In the genomic region with DNA sequence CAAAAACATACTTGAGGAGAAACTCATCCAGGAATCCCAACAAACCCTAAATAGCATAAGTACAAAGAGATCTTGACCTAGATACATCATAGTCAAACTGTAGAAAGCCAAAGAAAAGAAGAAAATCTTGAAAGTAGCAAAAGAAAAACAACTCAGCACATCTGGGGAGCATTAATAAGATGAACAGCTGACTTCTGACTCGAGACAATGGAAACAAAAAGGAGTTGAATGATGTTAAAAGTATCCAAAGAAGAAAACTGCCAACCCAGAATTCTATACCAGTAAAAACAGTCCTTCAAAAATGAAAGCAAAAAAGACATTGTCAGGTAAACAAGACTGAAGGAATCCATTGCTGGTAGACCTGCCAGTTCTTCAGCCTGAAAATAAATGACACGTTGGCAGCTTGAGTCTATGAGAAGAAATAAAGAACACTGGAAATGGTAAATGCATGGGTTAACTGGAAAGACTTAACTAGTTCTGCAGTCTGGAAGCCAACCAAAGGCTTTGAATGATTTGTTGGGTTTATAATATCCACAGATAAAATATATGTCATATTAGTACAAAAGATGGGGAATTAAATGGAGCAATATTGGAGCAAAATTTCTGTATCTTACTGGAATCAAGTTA, we compare ENCODE assay signal across 19 cellular contexts. TPM values are rescaled to one million over a fixed set of nuclear protein-coding genes. Genes with fewer than 3 reads are reported as not detected.
A peak's percentile ranks its signal among the peaks of the same experiment; 100 is the strongest.
DNase-seq lines count a peak whose midpoint lies in the region; ATAC-seq and TF ChIP-seq lines count a peak whose summit lies in the region.
"Had no signal": no experiment of that assay in that cellular context is flagged by ENCODE, and none has a peak within 500 bp of the region (broad histone marks: within the 10 kb centered on the region; RNA-seq: fewer than 3 reads in every experiment).

No MANE protein-coding gene starts in this region.

- no peak overlapping the region for H2BK15ac ChIP-seq in mesendoderm (replicated peaks; ENCODE audit: low read depth)

- H3K9me3 Mint-ChIP-seq in activated CD8-positive, alpha-beta memory T cell treated with anti-CD3 and anti-CD28 coated beads, Interleukin-2, amount 10 ng/mL, durations not matched to agents 7 days and 5 days (ENCODE audit: low read depth): peaks cover 21% of the 10 kb centered on the region
- peaks cover 25% of the 10 kb centered on the region for H3K9me3 Mint-ChIP-seq in activated CD8-positive, alpha-beta T cell treated with anti-CD3 and anti-CD28 coated beads, Interleukin-2, amount 10 ng/mL, durations not matched to agents 7 days and 5 days (ENCODE audit: insufficient read depth)
- peaks cover 0 to 29% (median 17%) of the 10 kb centered on the region in 11 donors for H3K9me3 Mint-ChIP-seq in naive thymus-derived CD4-positive, alpha-beta T cell

- H4K8ac ChIP-seq in mesendoderm (ENCODE audit: low read depth, low read length): no peak overlapping the region

- H3K56ac ChIP-seq in mesendoderm (ENCODE audit: low read length): no peak overlapping the region

- peaks cover 0 to 21% (median 7%) of the 10 kb centered on the region in 3 experiments for H3K9me3 ChIP-seq in naive thymus-derived CD4-positive, alpha-beta T cell (ENCODE audit: control insufficient read depth in 2 of 3, low read length in 3 of 3)

- H3K27ac Mint-ChIP-seq in activated CD8-positive, alpha-beta memory T cell treated with anti-CD3 and anti-CD28 coated beads, Interleukin-2, amount 10 ng/mL, durations not matched to agents 7 days and 5 days: peak overlapping the region; percentile 36
- H3K27ac Mint-ChIP-seq in activated CD8-positive, alpha-beta T cell treated with anti-CD3 and anti-CD28 coated beads, Interleukin-2, amount 10 ng/mL, durations not matched to agents 7 days and 5 days: peak overlapping the region; percentile 54
- peak overlapping the region in 8 of 9 donors; percentile 3 to 84 (median 70) for H3K27ac Mint-ChIP-seq in naive thymus-derived CD4-positive, alpha-beta T cell
- H3K27ac Mint-ChIP-seq: nephron had no signal

- H4K5ac ChIP-seq in mesendoderm (ENCODE audit: low read length): no peak overlapping the region

- H3K4me3 ChIP-seq in naive thymus-derived CD4-positive, alpha-beta T cell (ENCODE audit: low read length): no peak overlapping the region
- H3K4me3 ChIP-seq in mesendoderm (ENCODE audit: low read length): no peak overlapping the region
- H3K4me3 ChIP-seq: left lung, right atrium auricular region, transverse colon had no signal

- peaks cover 41% of the 10 kb centered on the region for H3K79me1 ChIP-seq in mesendoderm (ENCODE audit: low read length)

- TF ChIP-seq EP300 in Ishikawa (IDR thresholded peaks at IDR 0.05; ENCODE audit: borderline replicate concordance): no peak

- H2BK5ac ChIP-seq in mesendoderm (ENCODE audit: low read length): no peak overlapping the region

- WGBS in mesendoderm (ENCODE audit: extremely low coverage, insufficient coverage, low lambda C conversion rate): no CpG with 5 or more reads among the region's 2 CpGs

- POLR2A ChIA-PET in activated CD8-positive, alpha-beta T cell treated with anti-CD3 and anti-CD28 coated beads, Interleukin-2, amount 10 ng/mL, durations not matched to agents 7 days and 5 days (lab: Charles Lee): interaction anchor here (1.2 to 1.5 kb wide), 2 partner anchors 9 to 11 kb away, joined by 4 to 5 read pairs; no protein-coding TSS in a partner anchor
- POLR2A ChIA-PET in naive thymus-derived CD4-positive, alpha-beta T cell (lab: Charles Lee): interaction anchor here (0.5 to 3.4 kb wide), 3 partner anchors 8 to 63 kb away, joined by 3 to 13 read pairs (median 3); a partner anchor contains a TSS

- H3K4me3 Mint-ChIP-seq in activated CD8-positive, alpha-beta memory T cell treated with anti-CD3 and anti-CD28 coated beads, Interleukin-2, amount 10 ng/mL, durations not matched to agents 7 days and 5 days: no peak overlapping the region
- no peak overlapping the region for H3K4me3 Mint-ChIP-seq in activated CD8-positive, alpha-beta T cell treated with anti-CD3 and anti-CD28 coated beads, Interleukin-2, amount 10 ng/mL, durations not matched to agents 7 days and 5 days
- H3K4me3 Mint-ChIP-seq in naive thymus-derived CD4-positive, alpha-beta T cell: peak overlapping the region in 3 of 10 donors; percentile 13 to 23 (median 18)
- H3K4me3 Mint-ChIP-seq: nephron had no signal

- no peak overlapping the region for H2AK5ac ChIP-seq in mesendoderm (ENCODE audit: low read length)

- no peak overlapping the region for H3K23ac ChIP-seq in mesendoderm (ENCODE audit: low read length)

- H3K18ac ChIP-seq in mesendoderm (ENCODE audit: low read length): no peak overlapping the region

- DNase-seq in activated CD8-positive, alpha-beta memory T cell treated with anti-CD3 and anti-CD28 coated beads, Interleukin-2, amount 10 ng/mL, durations not matched to agents 7 days and 5 days: no peak
- DNase-seq in activated CD8-positive, alpha-beta memory T cell treated with anti-CD3 and anti-CD28 coated beads, Interleukin-2, amount 50 U/mL, for 4 hours: no peak
- no peak for DNase-seq in activated CD8-positive, alpha-beta T cell treated with anti-CD3 and anti-CD28 coated beads, Interleukin-2, amount 10 ng/mL, durations not matched to agents 7 days and 5 days
- DNase-seq in naive thymus-derived CD4-positive, alpha-beta T cell: peak in 2 of 9 donors; percentile 38 to 43
- DNase-seq in mesendoderm (no peak), dermis blood vessel endothelial cell (no peak)
- DNase-seq: activated CD4-positive, CD25-positive, alpha-beta regulatory T cell treated with anti-CD3 and anti-CD28 coated beads, Interleukin-2, amount 50 U/mL, for 72 hours; activated gamma-delta T cell treated with Interleukin-2 at 50 U/mL for 16 hours; central memory CD4-positive, alpha-beta T cell; DND-41; hippocampal formation; left lung; stimulated activated CD4-positive, alpha-beta T cell treated with anti-CD3 and anti-CD28 coated beads, Interleukin-2, amount 100 ng/mL, for 48 hours; transverse colon had no signal

- ATAC-seq in activated CD8-positive, alpha-beta memory T cell treated with anti-CD3 and anti-CD28 coated beads, Interleukin-2, amount 10 ng/mL, durations not matched to agents 7 days and 5 days: no peak
- no peak for ATAC-seq in activated CD8-positive, alpha-beta T cell treated with anti-CD3 and anti-CD28 coated beads, Interleukin-2, amount 10 ng/mL, durations not matched to agents 7 days and 5 days
- ATAC-seq in naive thymus-derived CD4-positive, alpha-beta T cell: no peak
- no peak for ATAC-seq in HG03159 (IDR thresholded peaks at IDR 0.05; ENCODE audit: unreplicated experiment)
- ATAC-seq: left lung had no signal

- H3K4me2 ChIP-seq in mesendoderm (ENCODE audit: low read length): no peak overlapping the region

- H3K27me3 ChIP-seq in naive thymus-derived CD4-positive, alpha-beta T cell (ENCODE audit: control insufficient read depth in 2 of 2, insufficient read depth in 2 of 2, low read length in 2 of 2): no peaks in the 10 kb centered on the region
- no peaks in the 10 kb centered on the region for H3K27me3 ChIP-seq in mesendoderm (ENCODE audit: insufficient read depth, low read length, poor library complexity)
- H3K27me3 ChIP-seq: left lung, right atrium auricular region, transverse colon had no signal

- no peak overlapping the region for H2BK120ac ChIP-seq in mesendoderm (ENCODE audit: low read depth, low read length)

- no peaks in the 10 kb centered on the region for H3K27me3 Mint-ChIP-seq in activated CD8-positive, alpha-beta memory T cell treated with anti-CD3 and anti-CD28 coated beads, Interleukin-2, amount 10 ng/mL, durations not matched to agents 7 days and 5 days
- no peaks in the 10 kb centered on the region for H3K27me3 Mint-ChIP-seq in activated CD8-positive, alpha-beta T cell treated with anti-CD3 and anti-CD28 coated beads, Interleukin-2, amount 10 ng/mL, durations not matched to agents 7 days and 5 days (ENCODE audit: low read depth)
- H3K27me3 Mint-ChIP-seq in naive thymus-derived CD4-positive, alpha-beta T cell: no peaks in the 10 kb centered on the region

- H3K27ac ChIP-seq in naive thymus-derived CD4-positive, alpha-beta T cell (ENCODE audit: low read depth, low read length): no peak overlapping the region
- no peak overlapping the region for H3K27ac ChIP-seq in mesendoderm (ENCODE audit: low read depth, low read length)
- H3K27ac ChIP-seq: epithelial cell of prostate, left lung, right atrium auricular region, transverse colon had no signal

- H3K4me1 ChIP-seq in naive thymus-derived CD4-positive, alpha-beta T cell (ENCODE audit: control insufficient read depth in 2 of 2, insufficient read depth in 2 of 2, low read length in 2 of 2): peaks cover 11 to 29% of the 10 kb centered on the region in 2 donors
- H3K4me1 ChIP-seq in mesendoderm (ENCODE audit: control insufficient read depth, low read depth, low read length): peaks cover 9% of the 10 kb centered on the region

- no peak for TF ChIP-seq RAD21 in Ishikawa (IDR thresholded peaks at IDR 0.05; ENCODE audit: low read depth)

- H3K36me3 ChIP-seq in naive thymus-derived CD4-positive, alpha-beta T cell (ENCODE audit: control insufficient read depth in 2 of 3, insufficient read depth in 3 of 3, low read length in 3 of 3): peaks cover 0 to 44% (median 0%) of the 10 kb centered on the region in 3 experiments
- H3K36me3 ChIP-seq in mesendoderm (ENCODE audit: control insufficient read depth, insufficient read depth, low read length): peaks cover 13% of the 10 kb centered on the region

- no peak overlapping the region for H3K9ac ChIP-seq in mesendoderm (ENCODE audit: low read length)

- peaks cover 59% of the 10 kb centered on the region for H3K79me2 ChIP-seq in mesendoderm (ENCODE audit: control insufficient read depth, insufficient read depth, low read length)

- peaks cover 53% of the 10 kb centered on the region for H3K4me1 Mint-ChIP-seq in activated CD8-positive, alpha-beta memory T cell treated with anti-CD3 and anti-CD28 coated beads, Interleukin-2, amount 10 ng/mL, durations not matched to agents 7 days and 5 days
- peaks cover 58% of the 10 kb centered on the region for H3K4me1 Mint-ChIP-seq in activated CD8-positive, alpha-beta T cell treated with anti-CD3 and anti-CD28 coated beads, Interleukin-2, amount 10 ng/mL, durations not matched to agents 7 days and 5 days (ENCODE audit: low read depth)
- peaks cover 38 to 72% (median 63%) of the 10 kb centered on the region in 7 donors for H3K4me1 Mint-ChIP-seq in naive thymus-derived CD4-positive, alpha-beta T cell

- H3K36me3 Mint-ChIP-seq in activated CD8-positive, alpha-beta memory T cell treated with anti-CD3 and anti-CD28 coated beads, Interleukin-2, amount 10 ng/mL, durations not matched to agents 7 days and 5 days: peaks cover 75% of the 10 kb centered on the region
- H3K36me3 Mint-ChIP-seq in activated CD8-positive, alpha-beta T cell treated with anti-CD3 and anti-CD28 coated beads, Interleukin-2, amount 10 ng/mL, durations not matched to agents 7 days and 5 days (ENCODE audit: low read depth): peaks cover 78% of the 10 kb centered on the region
- peaks cover 27 to 70% (median 46%) of the 10 kb centered on the region in 5 donors for H3K36me3 Mint-ChIP-seq in naive thymus-derived CD4-positive, alpha-beta T cell

- no peak overlapping the region for H3K4ac ChIP-seq in mesendoderm (ENCODE audit: low read depth, low read length)

- CTCF ChIA-PET in activated CD8-positive, alpha-beta memory T cell treated with anti-CD3 and anti-CD28 coated beads, Interleukin-2, amount 10 ng/mL, durations not matched to agents 7 days and 5 days (lab: Charles Lee): interaction anchor here (3.5 kb wide), 1 partner anchor 21 kb away, joined by 19 read pairs; no protein-coding TSS in a partner anchor
- CTCF ChIA-PET in activated CD8-positive, alpha-beta T cell treated with anti-CD3 and anti-CD28 coated beads, Interleukin-2, amount 10 ng/mL, durations not matched to agents 7 days and 5 days (lab: Charles Lee): interaction anchor here (1.7 kb wide), 1 partner anchor 61 kb away, joined by 4 read pairs; no protein-coding TSS in a partner anchor
- CTCF ChIA-PET in naive thymus-derived CD4-positive, alpha-beta T cell (lab: Charles Lee): no interaction called here

- intact Hi-C loops in naive thymus-derived CD4-positive, alpha-beta T cell (cut with micrococcal nuclease): loop anchor here in 1 of 2 donors (1.0 kb wide), 1 partner anchor 8 kb away; no protein-coding TSS in a partner anchor

RNA-seq across cellular contexts. Expression of a gene that starts 46.8 kb away (rescaled TPM):
- total RNA-seq in activated CD8-positive, alpha-beta memory T cell treated with anti-CD3 and anti-CD28 coated beads, Interleukin-2, amount 10 ng/mL, durations not matched to agents 7 days and 5 days: 1 to 10 TPM; 4.2 to 6.3 TPM
- 1 to 10 TPM; 3.4 to 3.9 TPM for total RNA-seq in activated CD8-positive, alpha-beta T cell treated with anti-CD3 and anti-CD28 coated beads, Interleukin-2, amount 10 ng/mL, durations not matched to agents 7 days and 5 days
- 10 to 100 TPM in 1 of 5 experiments, 1 to 10 TPM in 4; 3.3 to 11.3 (median 5.2) TPM for total RNA-seq in naive thymus-derived CD4-positive, alpha-beta T cell
- 1 to 10 TPM; 1.4 to 4.2 TPM for polyA plus RNA-seq in naive thymus-derived CD4-positive, alpha-beta T cell
- 0.77 TPM for polyA plus RNA-seq in mesendoderm (2013, experiment 1 of 2)
- polyA plus RNA-seq in mesendoderm (2013, experiment 2 of 2): 0.67 TPM
- total RNA-seq in dermis blood vessel endothelial cell: 0.68 and 1.4 TPM in 2 replicates

RNA-seq across cellular contexts. Expression of a gene that starts 47.5 kb away (rescaled TPM):
- 100 to 1,000 TPM; 372 to 417 TPM for total RNA-seq in activated CD8-positive, alpha-beta memory T cell treated with anti-CD3 and anti-CD28 coated beads, Interleukin-2, amount 10 ng/mL, durations not matched to agents 7 days and 5 days
- 100 to 1,000 TPM; 388 to 413 TPM for total RNA-seq in activated CD8-positive, alpha-beta T cell treated with anti-CD3 and anti-CD28 coated beads, Interleukin-2, amount 10 ng/mL, durations not matched to agents 7 days and 5 days
- 100 to 1,000 TPM; 172 to 362 (median 176) TPM for total RNA-seq in naive thymus-derived CD4-positive, alpha-beta T cell
- polyA plus RNA-seq in naive thymus-derived CD4-positive, alpha-beta T cell: 100 to 1,000 TPM; 363 to 380 TPM
- 203 TPM for polyA plus RNA-seq in mesendoderm (2013, experiment 1 of 2)
- polyA plus RNA-seq in mesendoderm (2013, experiment 2 of 2): 202 TPM
- total RNA-seq in dermis blood vessel endothelial cell: 95.3 and 191 TPM in 2 replicates
